Comparison of ENCODE assay signal across 15 cellular contexts in genomic region chr15:95171551-95171950, GRCh38.
A peak's percentile ranks its signal among the peaks of the same experiment; 100 is the strongest.
DNase-seq lines count a peak whose midpoint lies in the region; ATAC-seq and TF ChIP-seq lines count a peak whose summit lies in the region.
"Had no signal": no experiment of that assay in that cellular context is flagged by ENCODE, and none has a peak within 500 bp of the region (broad histone marks: within the 10 kb centered on the region; RNA-seq: fewer than 3 reads in every experiment).

No MANE protein-coding gene starts in this region.

- peak overlapping the region; percentile 85 to 86 for H3K27ac ChIP-seq in tibial artery
- H3K27ac ChIP-seq in effector memory CD4-positive, alpha-beta T cell (ENCODE audit: insufficient read depth, low read length, poor library complexity, severe bottlenecking), result no peak overlapping the region
- H3K27ac ChIP-seq: HL-60 had no signal

- no peaks in the 10 kb centered on the region for H3K9me3 ChIP-seq in tibial artery
- no peaks in the 10 kb centered on the region for H3K9me3 ChIP-seq in effector memory CD4-positive, alpha-beta T cell (ENCODE audit: control insufficient read depth, low read length)
- H3K9me3 ChIP-seq: BE2C had no signal

- peaks cover 12% of the 10 kb centered on the region for H3K36me3 Mint-ChIP-seq in nephron progenitor cell (ENCODE audit: low read depth)
- H3K36me3 Mint-ChIP-seq: CD4-positive, CD25-positive, alpha-beta regulatory T cell; CD8-positive, alpha-beta memory T cell had no signal

- no peak for ATAC-seq in HG03108 (IDR thresholded peaks at IDR 0.05; ENCODE audit: unreplicated experiment)

- DNase-seq in amniotic epithelial cell (ENCODE audit: low read depth) (peak; percentile 38), nephron progenitor cell (no peak), tibial artery (no peak)
- DNase-seq in effector memory CD4-positive, alpha-beta T cell, result no peak
- DNase-seq in stimulated activated CD4-positive, alpha-beta T cell treated with anti-CD3 and anti-CD28 coated beads, Interleukin-4, amount 100 ng/mL, for 1 hour, result no peak
- DNase-seq in activated CD8-positive, alpha-beta memory T cell treated with anti-CD3 and anti-CD28 coated beads, Interleukin-2, amount 50 U/mL, for 4 hours, result no peak
- DNase-seq: ACHN; BE2C; C1 segment of cervical spinal cord; CD4-positive, CD25-positive, alpha-beta regulatory T cell; CD8-positive, alpha-beta memory T cell; COR-L47; H9 had no signal

- H3K9me3 Mint-ChIP-seq in nephron progenitor cell, result peaks cover 16% of the 10 kb centered on the region

- H3K4me1 ChIP-seq in tibial artery, result peaks cover 0 to 62% (median 19%) of the 10 kb centered on the region in 4 donors
- no peaks in the 10 kb centered on the region for H3K4me1 ChIP-seq in effector memory CD4-positive, alpha-beta T cell (ENCODE audit: control insufficient read depth, insufficient read depth, low read length, poor library complexity, severe bottlenecking)
- H3K4me1 ChIP-seq: BE2C had no signal

- H3K4me3 ChIP-seq in tibial artery, result no peak overlapping the region
- H3K4me3 ChIP-seq in effector memory CD4-positive, alpha-beta T cell (ENCODE audit: insufficient read depth, low read depth, low read length, poor library complexity, severe bottlenecking), result no peak overlapping the region

- H3K27ac Mint-ChIP-seq in nephron progenitor cell, result peak overlapping the region; percentile 42
- H3K27ac Mint-ChIP-seq: CD4-positive, CD25-positive, alpha-beta regulatory T cell; CD8-positive, alpha-beta memory T cell; H9 had no signal

- no peak overlapping the region for H3K4me3 Mint-ChIP-seq in nephron progenitor cell
- H3K4me3 Mint-ChIP-seq: CD4-positive, CD25-positive, alpha-beta regulatory T cell; CD8-positive, alpha-beta memory T cell; H9 had no signal

- peaks cover 75% of the 10 kb centered on the region for H3K4me1 Mint-ChIP-seq in nephron progenitor cell
- H3K4me1 Mint-ChIP-seq: CD4-positive, CD25-positive, alpha-beta regulatory T cell; CD8-positive, alpha-beta memory T cell had no signal

- peaks cover 3% of the 10 kb centered on the region for H3K27me3 Mint-ChIP-seq in nephron progenitor cell (ENCODE audit: low read depth, poor library complexity)
- H3K27me3 Mint-ChIP-seq: CD4-positive, CD25-positive, alpha-beta regulatory T cell had no signal

- no peaks in the 10 kb centered on the region for H3K36me3 ChIP-seq in tibial artery
- H3K36me3 ChIP-seq in effector memory CD4-positive, alpha-beta T cell (ENCODE audit: control insufficient read depth, insufficient read depth, low read length), result no peaks in the 10 kb centered on the region
- H3K36me3 ChIP-seq: BE2C had no signal

- TF ChIP-seq CTCF in nephron progenitor cell (IDR thresholded peaks at IDR 0.05) (no peak), tibial artery (IDR thresholded peaks at IDR 0.05) (no peak)

- H3K27me3 ChIP-seq in tibial artery, result no peaks in the 10 kb centered on the region
- no peaks in the 10 kb centered on the region for H3K27me3 ChIP-seq in effector memory CD4-positive, alpha-beta T cell (replicated peaks; ENCODE audit: control insufficient read depth, insufficient read depth, low read length, poor library complexity, severe bottlenecking)
- H3K27me3 ChIP-seq: BE2C had no signal

- intact Hi-C loops in tibial artery (cut with DNase I; ENCODE audit: low total_unique reads), result loop anchor here (10.0 kb wide), 1 partner anchor 1163 kb away; the partner anchor contains the start of gene NR2F2
